1 cellular context compared by ENCODE assay signal in genomic region chr2:156341482-156342251, GRCh38.
TF ChIP-seq lines count a peak whose summit lies in the region.

No MANE protein-coding gene starts in this region.

TF ChIP-seq in HEK293, 187 proteins besides CTCF, POLR2A, EP300 and RAD21 (continued from another document and continues in another):
- no peak for TF ChIP-seq TSHZ1 (tag by site-specific recombination; IDR thresholded peaks at IDR 0.05; ENCODE audit: borderline replicate concordance)
- no peak for TF ChIP-seq ZNF610 (tag by site-specific recombination; IDR thresholded peaks at IDR 0.05; ENCODE audit: borderline replicate concordance)
- TF ChIP-seq ZNF571 (tag by site-specific recombination; IDR thresholded peaks at IDR 0.05), result no peak
- no peak for TF ChIP-seq ZNF692 (tag by site-specific recombination; IDR thresholded peaks at IDR 0.05)
- peak; percentile 37; the same call in 1 of the 2 replicates for TF ChIP-seq ZNF561 (tag by site-specific recombination; IDR thresholded peaks at IDR 0.05; ENCODE audit: borderline replicate concordance)
- TF ChIP-seq SP2 (tag by site-specific recombination; IDR thresholded peaks at IDR 0.05), result peak; percentile 83
- TF ChIP-seq OSR2 (tag by site-specific recombination; IDR thresholded peaks at IDR 0.05), result 0 out of 2 replicates have a peak, but pooled peaks have one; percentile 6
- TF ChIP-seq SCRT2 (tag by site-specific recombination; IDR thresholded peaks at IDR 0.05), result no peak
- TF ChIP-seq ZXDB (tag by site-specific recombination; IDR thresholded peaks at IDR 0.05), result no peak
- TF ChIP-seq ZBTB1 (tag by site-specific recombination; IDR thresholded peaks at IDR 0.05), result no peak
- TF ChIP-seq ZNF133 (tag by site-specific recombination; IDR thresholded peaks at IDR 0.05), result no peak
- TF ChIP-seq ZNF585B (tag by site-specific recombination; IDR thresholded peaks at IDR 0.05), result no peak
- peak; percentile 53 for TF ChIP-seq GLIS1 (tag by site-specific recombination; IDR thresholded peaks at IDR 0.05)
- no peak for TF ChIP-seq ZNF837 (tag by site-specific recombination; IDR thresholded peaks at IDR 0.05)
- no peak for TF ChIP-seq ZNF202 (tag by site-specific recombination; IDR thresholded peaks at IDR 0.05; ENCODE audit: borderline replicate concordance)
- no peak for TF ChIP-seq ZNF544 (tag by site-specific recombination; IDR thresholded peaks at IDR 0.05)
- no peak for TF ChIP-seq ZNF155 (tag by site-specific recombination; IDR thresholded peaks at IDR 0.05)
- TF ChIP-seq ZNF354C (tag by site-specific recombination; IDR thresholded peaks at IDR 0.05; ENCODE audit: borderline replicate concordance, low read depth), result no peak
- TF ChIP-seq ZNF350 (tag by site-specific recombination; IDR thresholded peaks at IDR 0.05), result no peak
- no peak for TF ChIP-seq ZBTB6 (tag by site-specific recombination; IDR thresholded peaks at IDR 0.05)
- TF ChIP-seq ZNF670 (tag by site-specific recombination; IDR thresholded peaks at IDR 0.05; ENCODE audit: low read depth), result no peak
- 0 out of 2 replicates have a peak, but pooled peaks have one; percentile 5 for TF ChIP-seq ZNF600 (tag by site-specific recombination; IDR thresholded peaks at IDR 0.05)
- TF ChIP-seq ZNF26 (tag by site-specific recombination; IDR thresholded peaks at IDR 0.05), result no peak
- TF ChIP-seq ZNF302 (tag by site-specific recombination; IDR thresholded peaks at IDR 0.05; ENCODE audit: low read depth), result no peak
- no peak for TF ChIP-seq ZSCAN16 (tag by site-specific recombination; IDR thresholded peaks at IDR 0.05)
- TF ChIP-seq ZFP3 (tag by site-specific recombination; IDR thresholded peaks at IDR 0.05; ENCODE audit: low read depth), result no peak
- TF ChIP-seq ZNF248 (tag by site-specific recombination; IDR thresholded peaks at IDR 0.05), result no peak
- no peak for TF ChIP-seq ZNF530 (tag by site-specific recombination; IDR thresholded peaks at IDR 0.05; ENCODE audit: low read depth)
- TF ChIP-seq ZNF776 (tag by site-specific recombination; IDR thresholded peaks at IDR 0.05; ENCODE audit: borderline replicate concordance), result no peak
- no peak for TF ChIP-seq REPIN1 (tag by site-specific recombination; IDR thresholded peaks at IDR 0.05; ENCODE audit: low read depth)
- peak; percentile 61 for TF ChIP-seq ZIC2 (tag by site-specific recombination; IDR thresholded peaks at IDR 0.05)
- TF ChIP-seq ZBTB17 (tag by site-specific recombination; IDR thresholded peaks at IDR 0.05), result peak; percentile 82; the same call in 1 of the 2 replicates
- no peak for TF ChIP-seq RBAK (tag by site-specific recombination; IDR thresholded peaks at IDR 0.05)
- no peak for TF ChIP-seq ZBTB21 (tag by site-specific recombination; IDR thresholded peaks at IDR 0.05)
- no peak for TF ChIP-seq ATF2 (tag by site-specific recombination; IDR thresholded peaks at IDR 0.05; ENCODE audit: low read depth)
- no peak; the same call in 1 of the 2 replicates for TF ChIP-seq YY1 (tag by site-specific recombination; IDR thresholded peaks at IDR 0.05)
- no peak for TF ChIP-seq ZNF521 (tag by site-specific recombination; IDR thresholded peaks at IDR 0.05)
- no peak for TF ChIP-seq PBX3 (CRISPR knock-in tag; IDR thresholded peaks at IDR 0.05)
- TF ChIP-seq PATZ1 (tag by site-specific recombination; IDR thresholded peaks at IDR 0.05), result peak; percentile 93
- TF ChIP-seq OVOL3 (tag by site-specific recombination; IDR thresholded peaks at IDR 0.05), result no peak
- TF ChIP-seq ZNF449 (tag by site-specific recombination; IDR thresholded peaks at IDR 0.05), result 0 out of 2 replicates have a peak, but pooled peaks have one; percentile 4
- TF ChIP-seq ZNF16 (tag by site-specific recombination; IDR thresholded peaks at IDR 0.05; ENCODE audit: low read depth), result no peak
- TF ChIP-seq ZNF10 (tag by site-specific recombination; IDR thresholded peaks at IDR 0.05), result 0 out of 2 replicates have a peak, but pooled peaks have one; percentile 10
- no peak for TF ChIP-seq ZNF174 (tag by site-specific recombination; IDR thresholded peaks at IDR 0.05)
- no peak for TF ChIP-seq ZNF621 (tag by site-specific recombination; IDR thresholded peaks at IDR 0.05)
- TF ChIP-seq ZNF292 (tag by site-specific recombination; IDR thresholded peaks at IDR 0.05; ENCODE audit: borderline replicate concordance, low read depth), result no peak
- TF ChIP-seq ZNF623 (tag by site-specific recombination; IDR thresholded peaks at IDR 0.05), result no peak
- no peak for TF ChIP-seq HIC1 (tag by site-specific recombination; IDR thresholded peaks at IDR 0.05)
